ENCODE assay signal across 25 cellular contexts in the genomic region with DNA sequence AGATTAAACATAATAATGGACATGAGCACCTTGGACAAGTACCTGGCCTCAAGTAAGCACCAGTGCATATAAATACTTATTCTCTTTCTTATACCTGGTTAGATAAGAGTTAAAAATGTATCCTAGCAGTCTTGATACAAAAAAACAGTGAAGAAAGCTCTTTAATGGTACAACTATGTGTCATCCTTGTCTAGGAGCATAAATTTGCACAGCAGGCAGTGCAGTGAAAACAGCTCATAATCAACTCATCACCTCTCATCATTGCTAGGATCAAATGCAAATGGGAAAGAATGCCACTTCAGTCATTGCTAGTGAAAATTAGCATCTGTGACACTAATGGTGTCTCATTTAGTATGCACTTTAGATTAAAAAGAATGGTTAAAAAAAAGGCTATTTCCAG. TPM values are rescaled to one million over a fixed set of nuclear protein-coding genes. Genes with fewer than 3 reads are reported as not detected.
DNase-seq lines count a peak whose midpoint lies in the region; ATAC-seq, FAIRE-seq and TF ChIP-seq lines count a peak whose summit lies in the region.
"Had no signal": no experiment of that assay in that cellular context is flagged by ENCODE, and none has a peak within 500 bp of the region (broad histone marks: within the 10 kb centered on the region; RNA-seq: fewer than 3 reads in every experiment).

No MANE protein-coding gene starts in this region.

- H3K36me3 Mint-ChIP-seq in activated CD8-positive, alpha-beta T cell treated with anti-CD3 and anti-CD28 coated beads for 36 hours (ENCODE audit: low read depth) = peaks cover 79% of the 10 kb centered on the region
- peaks cover 90% of the 10 kb centered on the region for H3K36me3 Mint-ChIP-seq in activated CD8-positive, alpha-beta T cell treated with anti-CD3 and anti-CD28 coated beads, Interleukin-2, amount 10 ng/mL, durations not matched to agents 7 days and 5 days (ENCODE audit: low read depth)
- peaks cover 93% of the 10 kb centered on the region for H3K36me3 Mint-ChIP-seq in activated T-helper 17 cell treated with anti-CD3 and anti-CD28 coated beads, Interleukin-2, amount 50 U/mL, for 72 hours (ENCODE audit: low read depth)
- H3K36me3 Mint-ChIP-seq in stimulated activated effector memory CD8-positive, alpha-beta T cell treated with anti-CD3 and anti-CD28 coated beads, Interleukin-12 subunit alpha, Interleukin-12 subunit beta, amount 100 ng/mL, for 72 hours = peaks cover 80% of the 10 kb centered on the region
- peaks cover 9 to 13% (median 10%) of the 10 kb centered on the region in 3 donors for H3K36me3 Mint-ChIP-seq in immature natural killer cell

- peaks cover 28% of the 10 kb centered on the region for H3K9me3 Mint-ChIP-seq in activated CD8-positive, alpha-beta T cell treated with anti-CD3 and anti-CD28 coated beads for 36 hours
- peaks cover 29% of the 10 kb centered on the region for H3K9me3 Mint-ChIP-seq in activated CD8-positive, alpha-beta T cell treated with anti-CD3 and anti-CD28 coated beads, Interleukin-2, amount 10 ng/mL, durations not matched to agents 7 days and 5 days (ENCODE audit: insufficient read depth)
- H3K9me3 Mint-ChIP-seq in activated T-helper 17 cell treated with anti-CD3 and anti-CD28 coated beads, Interleukin-2, amount 50 U/mL, for 72 hours = peaks cover 6% of the 10 kb centered on the region
- H3K9me3 Mint-ChIP-seq in stimulated activated effector memory CD8-positive, alpha-beta T cell treated with anti-CD3 and anti-CD28 coated beads, Interleukin-12 subunit alpha, Interleukin-12 subunit beta, amount 100 ng/mL, for 72 hours = peaks cover 7% of the 10 kb centered on the region
- peaks cover 0 to 3% (median 0%) of the 10 kb centered on the region in 6 donors for H3K9me3 Mint-ChIP-seq in immature natural killer cell

- peak overlapping the region; percentile 45 for H3K4me3 Mint-ChIP-seq in activated CD8-positive, alpha-beta T cell treated with anti-CD3 and anti-CD28 coated beads for 36 hours
- no peak overlapping the region for H3K4me3 Mint-ChIP-seq in activated CD8-positive, alpha-beta T cell treated with anti-CD3 and anti-CD28 coated beads, Interleukin-2, amount 10 ng/mL, durations not matched to agents 7 days and 5 days
- H3K4me3 Mint-ChIP-seq in activated T-helper 17 cell treated with anti-CD3 and anti-CD28 coated beads, Interleukin-2, amount 50 U/mL, for 72 hours = peak overlapping the region; percentile 81
- H3K4me3 Mint-ChIP-seq in stimulated activated effector memory CD8-positive, alpha-beta T cell treated with anti-CD3 and anti-CD28 coated beads, Interleukin-12 subunit alpha, Interleukin-12 subunit beta, amount 100 ng/mL, for 72 hours = peak overlapping the region; percentile 78
- no peak overlapping the region for H3K4me3 Mint-ChIP-seq in immature natural killer cell

- intact Hi-C loops in activated CD8-positive, alpha-beta T cell treated with anti-CD3 and anti-CD28 coated beads for 36 hours (cut with micrococcal nuclease) = no loop called here

- no peaks in the 10 kb centered on the region for H3K27me3 Mint-ChIP-seq in activated CD8-positive, alpha-beta T cell treated with anti-CD3 and anti-CD28 coated beads for 36 hours
- H3K27me3 Mint-ChIP-seq in activated CD8-positive, alpha-beta T cell treated with anti-CD3 and anti-CD28 coated beads, Interleukin-2, amount 10 ng/mL, durations not matched to agents 7 days and 5 days (ENCODE audit: low read depth) = no peaks in the 10 kb centered on the region
- H3K27me3 Mint-ChIP-seq in activated T-helper 17 cell treated with anti-CD3 and anti-CD28 coated beads, Interleukin-2, amount 50 U/mL, for 72 hours = no peaks in the 10 kb centered on the region
- H3K27me3 Mint-ChIP-seq in immature natural killer cell (ENCODE audit: low read depth in 3 of 3) = peaks cover 0 to 12% (median 9%) of the 10 kb centered on the region in 3 donors
- H3K27me3 Mint-ChIP-seq: progenitor cell of endocrine pancreas had no signal

- CTCF ChIA-PET in activated CD8-positive, alpha-beta T cell treated with anti-CD3 and anti-CD28 coated beads for 36 hours (lab: Charles Lee) = interaction anchor here (1.0 kb wide), 1 partner anchor 199 kb away, joined by 3 read pairs; no protein-coding TSS in a partner anchor
- CTCF ChIA-PET in activated CD8-positive, alpha-beta T cell treated with anti-CD3 and anti-CD28 coated beads, Interleukin-2, amount 10 ng/mL, durations not matched to agents 7 days and 5 days (lab: Charles Lee) = interaction anchor here (3.1 kb wide), 1 partner anchor 199 kb away, joined by 9 read pairs; no protein-coding TSS in a partner anchor

- peak; percentile 46 for FAIRE-seq in GM12892 (lab: Jason Lieb, UNC)
- FAIRE-seq: TTC549 had no signal

- POLR2A ChIA-PET in activated CD8-positive, alpha-beta T cell treated with anti-CD3 and anti-CD28 coated beads for 36 hours (lab: Charles Lee) = no interaction called here
- POLR2A ChIA-PET in activated CD8-positive, alpha-beta T cell treated with anti-CD3 and anti-CD28 coated beads, Interleukin-2, amount 10 ng/mL, durations not matched to agents 7 days and 5 days (lab: Charles Lee) = interaction anchor here (0.9 kb wide), 1 partner anchor 17 kb away, joined by 3 read pairs; no protein-coding TSS in a partner anchor

- TF ChIP-seq CTCF in activated CD8-positive, alpha-beta T cell treated with anti-CD3 and anti-CD28 coated beads for 36 hours (IDR thresholded peaks at IDR 0.05) = no peak

- ATAC-seq in activated CD8-positive, alpha-beta T cell treated with anti-CD3 and anti-CD28 coated beads for 36 hours = no peak
- ATAC-seq in activated CD8-positive, alpha-beta T cell treated with anti-CD3 and anti-CD28 coated beads, Interleukin-2, amount 10 ng/mL, durations not matched to agents 7 days and 5 days = no peak
- peak; percentile 28 for ATAC-seq in activated T-helper 17 cell treated with anti-CD3 and anti-CD28 coated beads, Interleukin-2, amount 50 U/mL, for 72 hours (replicated peaks)
- ATAC-seq in stimulated activated effector memory CD8-positive, alpha-beta T cell treated with anti-CD3 and anti-CD28 coated beads, Interleukin-12 subunit alpha, Interleukin-12 subunit beta, amount 100 ng/mL, for 72 hours = peak; percentile 29
- ATAC-seq in GM19452 (IDR thresholded peaks at IDR 0.05; ENCODE audit: unreplicated experiment) = no peak
- ATAC-seq: body of pancreas, PC-3, sciatic nerve, upper lobe of right lung had no signal

- no peak for DNase-seq in activated CD8-positive, alpha-beta T cell treated with anti-CD3 and anti-CD28 coated beads for 36 hours
- DNase-seq in activated CD8-positive, alpha-beta T cell treated with anti-CD3 and anti-CD28 coated beads, Interleukin-2, amount 10 ng/mL, durations not matched to agents 7 days and 5 days = no peak
- DNase-seq in GM12892 (ENCODE audit: insufficient read length) = no peak
- DNase-seq in stimulated activated effector memory CD8-positive, alpha-beta T cell treated with anti-CD3 and anti-CD28 coated beads, Interleukin-12 subunit alpha, Interleukin-12 subunit beta, amount 100 ng/mL, for 72 hours (ENCODE audit: low spot score in 2 of 2) = no peak
- no peak for DNase-seq in immature natural killer cell
- no peak for DNase-seq in NCI-H69 (lab: John Stamatoyannopoulos, UW)
- DNase-seq: activated CD4-positive, alpha-beta T cell treated with anti-CD3 and anti-CD28 coated beads, Interleukin-2, amount 50 U/mL, for 1 hour; BE2C; body of pancreas; Caco-2; DMS79 treated with DMSO at 0.1 percent for 48 hours; glutamatergic neuron; H7; mammary epithelial cell; NCI-H1436; NCI-H510A treated with DMSO at 0.1 percent for 48 hours; PC-3; Right ventricle myocardium superior; upper lobe of right lung had no signal

- peaks cover 70% of the 10 kb centered on the region for H3K4me1 Mint-ChIP-seq in activated CD8-positive, alpha-beta T cell treated with anti-CD3 and anti-CD28 coated beads for 36 hours (ENCODE audit: low read depth)
- H3K4me1 Mint-ChIP-seq in activated CD8-positive, alpha-beta T cell treated with anti-CD3 and anti-CD28 coated beads, Interleukin-2, amount 10 ng/mL, durations not matched to agents 7 days and 5 days (ENCODE audit: low read depth) = peaks cover 81% of the 10 kb centered on the region
- peaks cover 39% of the 10 kb centered on the region for H3K4me1 Mint-ChIP-seq in activated T-helper 17 cell treated with anti-CD3 and anti-CD28 coated beads, Interleukin-2, amount 50 U/mL, for 72 hours
- peaks cover 68% of the 10 kb centered on the region for H3K4me1 Mint-ChIP-seq in stimulated activated effector memory CD8-positive, alpha-beta T cell treated with anti-CD3 and anti-CD28 coated beads, Interleukin-12 subunit alpha, Interleukin-12 subunit beta, amount 100 ng/mL, for 72 hours
- H3K4me1 Mint-ChIP-seq in immature natural killer cell = peaks cover 59 to 85% of the 10 kb centered on the region in 2 donors

- no peak for TF ChIP-seq POLR2A in GM12892 (IDR thresholded peaks at IDR 0.05; ENCODE audit: low read depth, low read length)

- H3K27ac Mint-ChIP-seq in activated CD8-positive, alpha-beta T cell treated with anti-CD3 and anti-CD28 coated beads for 36 hours = peak overlapping the region; percentile 62
- no peak overlapping the region for H3K27ac Mint-ChIP-seq in activated CD8-positive, alpha-beta T cell treated with anti-CD3 and anti-CD28 coated beads, Interleukin-2, amount 10 ng/mL, durations not matched to agents 7 days and 5 days
- H3K27ac Mint-ChIP-seq in activated T-helper 17 cell treated with anti-CD3 and anti-CD28 coated beads, Interleukin-2, amount 50 U/mL, for 72 hours = peak overlapping the region; percentile 93
- peak overlapping the region; percentile 99 for H3K27ac Mint-ChIP-seq in stimulated activated effector memory CD8-positive, alpha-beta T cell treated with anti-CD3 and anti-CD28 coated beads, Interleukin-12 subunit alpha, Interleukin-12 subunit beta, amount 100 ng/mL, for 72 hours
- no peak overlapping the region for H3K27ac Mint-ChIP-seq in immature natural killer cell
- H3K27ac Mint-ChIP-seq: progenitor cell of endocrine pancreas had no signal

RNA-seq across cellular contexts. Expression of gene SAMSN1, which starts 7.6 kb away (rescaled TPM):
- total RNA-seq in activated CD8-positive, alpha-beta T cell treated with anti-CD3 and anti-CD28 coated beads for 36 hours = 10 to 100 TPM; 66.7 to 71.4 TPM
- 100 to 1,000 TPM; 103 to 104 TPM for total RNA-seq in activated CD8-positive, alpha-beta T cell treated with anti-CD3 and anti-CD28 coated beads, Interleukin-2, amount 10 ng/mL, durations not matched to agents 7 days and 5 days
- 71.6 TPM for polyA plus RNA-seq in GM12892 (2012; ENCODE audit: missing spikeins)
- 10 to 100 TPM; 76.9 to 93.3 TPM for total RNA-seq in activated T-helper 17 cell treated with anti-CD3 and anti-CD28 coated beads, Interleukin-2, amount 50 U/mL, for 72 hours
- polyA plus RNA-seq in immature natural killer cell = 10 to 100 TPM; 15.4 to 21.0 (median 19.6) TPM
- total RNA-seq: A673, Caco-2, mammary epithelial cell, PC-3, progenitor cell of endocrine pancreas had no signal
- polyA plus RNA-seq: mammary epithelial cell had no signal

Comparison
In these comparisons a context has a peak if more than half of its experiments do, and no peak if none do; other contexts are left out.
1. H3K27ac Mint-ChIP-seq: peak in activated CD8-positive, alpha-beta T cell treated with anti-CD3 and anti-CD28 coated beads for 36 hours (single experiment), activated T-helper 17 cell treated with anti-CD3 and anti-CD28 coated beads, Interleukin-2, amount 50 U/mL, for 72 hours (single experiment) and stimulated activated effector memory CD8-positive, alpha-beta T cell treated with anti-CD3 and anti-CD28 coated beads, Interleukin-12 subunit alpha, Interleukin-12 subunit beta, amount 100 ng/mL, for 72 hours (single experiment); none in activated CD8-positive, alpha-beta T cell treated with anti-CD3 and anti-CD28 coated beads, Interleukin-2, amount 10 ng/mL, durations not matched to agents 7 days and 5 days (single experiment) and immature natural killer cell (0 of 6).
2. H3K4me3 Mint-ChIP-seq: peak in activated CD8-positive, alpha-beta T cell treated with anti-CD3 and anti-CD28 coated beads for 36 hours (single experiment), activated T-helper 17 cell treated with anti-CD3 and anti-CD28 coated beads, Interleukin-2, amount 50 U/mL, for 72 hours (single experiment) and stimulated activated effector memory CD8-positive, alpha-beta T cell treated with anti-CD3 and anti-CD28 coated beads, Interleukin-12 subunit alpha, Interleukin-12 subunit beta, amount 100 ng/mL, for 72 hours (single experiment); none in activated CD8-positive, alpha-beta T cell treated with anti-CD3 and anti-CD28 coated beads, Interleukin-2, amount 10 ng/mL, durations not matched to agents 7 days and 5 days (single experiment) and immature natural killer cell (0 of 5).
3. ATAC-seq: peak in activated T-helper 17 cell treated with anti-CD3 and anti-CD28 coated beads, Interleukin-2, amount 50 U/mL, for 72 hours (single experiment) and stimulated activated effector memory CD8-positive, alpha-beta T cell treated with anti-CD3 and anti-CD28 coated beads, Interleukin-12 subunit alpha, Interleukin-12 subunit beta, amount 100 ng/mL, for 72 hours (single experiment); none in activated CD8-positive, alpha-beta T cell treated with anti-CD3 and anti-CD28 coated beads for 36 hours (single experiment), activated CD8-positive, alpha-beta T cell treated with anti-CD3 and anti-CD28 coated beads, Interleukin-2, amount 10 ng/mL, durations not matched to agents 7 days and 5 days (single experiment) and GM19452 (single experiment).